ENCODE assay signal across 9 cellular contexts in the genomic region with DNA sequence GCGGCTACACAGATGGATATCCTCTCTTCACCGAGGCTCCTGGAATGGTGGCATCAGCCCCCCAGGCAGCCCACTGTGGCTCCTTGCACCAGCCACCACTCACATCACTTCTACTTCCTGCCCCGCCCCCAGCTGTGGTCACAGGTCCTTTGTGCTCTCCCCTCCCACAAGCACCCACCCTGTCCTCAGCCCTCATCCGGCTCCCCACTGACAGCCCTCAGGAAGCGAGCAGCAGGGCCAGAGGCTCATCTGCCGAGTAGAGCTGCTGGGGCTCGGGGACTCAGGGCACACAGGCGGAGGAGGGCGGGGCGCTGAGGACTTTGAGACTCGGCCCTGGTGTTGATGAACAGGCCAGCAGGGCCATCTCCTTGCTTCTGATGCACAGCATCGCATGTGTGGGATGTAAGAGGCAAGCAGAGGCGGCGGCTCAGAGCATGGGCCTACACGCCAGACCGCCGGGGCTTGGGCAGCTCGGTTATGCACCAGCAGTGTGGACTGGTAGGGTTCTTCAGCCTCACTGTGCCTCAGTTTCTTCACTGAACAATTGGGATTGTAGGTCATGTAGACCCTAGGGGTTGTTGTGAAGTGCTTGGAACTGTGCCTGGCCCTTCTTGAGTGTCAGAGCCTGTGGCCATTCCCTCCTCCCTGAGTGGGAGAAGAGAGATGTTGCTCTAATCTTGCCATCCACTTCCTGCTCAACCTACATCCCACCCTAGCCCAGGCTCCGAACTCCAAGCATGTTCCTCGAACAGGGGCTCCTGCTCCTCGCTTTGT. TPM values are rescaled to one million over a fixed set of nuclear protein-coding genes. Genes with fewer than 3 reads are reported as not detected.
DNase-seq lines count a peak whose midpoint lies in the region; ATAC-seq and TF ChIP-seq lines count a peak whose summit lies in the region.
"Had no signal": no experiment of that assay in that cellular context is flagged by ENCODE, and none has a peak within 500 bp of the region (broad histone marks: within the 10 kb centered on the region; RNA-seq: fewer than 3 reads in every experiment).

A gene (minus strand): TSS at position 77 of the 774 bp plus-strand sequence. CDS start 1,839 bp downstream, outside the sequence.

- no peaks in the 10 kb centered on the region for H3K79me2 ChIP-seq in GM23338 (replicated peaks; ENCODE audit: insufficient read depth)

- ATAC-seq in GM23338: peak; percentile 45
- peak; percentile 29 for ATAC-seq in esophagus mucosa
- ATAC-seq in GM21737 (IDR thresholded peaks at IDR 0.05; ENCODE audit: unreplicated experiment): no peak
- ATAC-seq in GM19035 (IDR thresholded peaks at IDR 0.05; ENCODE audit: unreplicated experiment): no peak

- no peaks in the 10 kb centered on the region for H3K36me3 Mint-ChIP-seq in GM23338 (ENCODE audit: low read depth)

- no peak for DNase-seq in GM23338 (ENCODE audit: low spot score)
- DNase-seq in activated CD8-positive, alpha-beta memory T cell treated with anti-CD3 and anti-CD28 coated beads for 24 hours: peak; percentile 90
- DNase-seq in stimulated activated CD4-positive, alpha-beta T cell treated with anti-CD3 and anti-CD28 coated beads, TNF-alpha, amount 100 ng/mL, for 24 hours (ENCODE audit: low read depth in 3 of 3): peak; percentile 26 to 68 (median 37)
- no peak for DNase-seq in 8988T
- no peak for DNase-seq in NCI-H345 treated with DMSO at 0.1 percent for 48 hours (lab: John Stamatoyannopoulos, UW; ENCODE audit: unreplicated experiment)
- DNase-seq: pancreas had no signal

- H3F3A ChIP-seq in GM23338 (replicated peaks; ENCODE audit: low read depth): no peaks in the 10 kb centered on the region

- no peak within 1 kb of the TSS for H3K27ac ChIP-seq in GM23338 (ENCODE audit: low read depth)
- H3K27ac ChIP-seq: pancreas had no signal

- H3K9me2 ChIP-seq in GM23338 (ENCODE audit: insufficient read depth): no peaks in the 10 kb centered on the region; the same call in 1 of the 2 replicates

- H4K20me1 ChIP-seq in GM23338 (replicated peaks; ENCODE audit: insufficient read depth): no peaks in the 10 kb centered on the region

- H3K4me3 Mint-ChIP-seq in GM23338: no peak within 1 kb of the TSS

- H3K4me1 Mint-ChIP-seq in GM23338: no peaks in the 10 kb centered on the region

- no peak within 1 kb of the TSS for H3K4me2 ChIP-seq in GM23338

- no peak within 1 kb of the TSS for H3K27ac Mint-ChIP-seq in GM23338

- no peaks in the 10 kb centered on the region for H3K4me1 ChIP-seq in GM23338 (ENCODE audit: insufficient read depth)
- H3K4me1 ChIP-seq: pancreas had no signal

- TF ChIP-seq CTCF in GM23338 (conservative IDR thresholded peaks at IDR 0.05; ENCODE audit: low read depth in 2 of 2): no peak

- H3K36me3 ChIP-seq in GM23338 (ENCODE audit: insufficient read depth): no peaks in the 10 kb centered on the region
- H3K36me3 ChIP-seq: pancreas had no signal

- H3K27me3 Mint-ChIP-seq in GM23338 (ENCODE audit: insufficient read depth, low read depth, poor library complexity): peaks cover 3% of the 10 kb centered on the region

- H3K4me3 ChIP-seq in GM23338: no peak within 1 kb of the TSS
- H3K4me3 ChIP-seq: pancreas had no signal

- no peak within 1 kb of the TSS for H2AFZ ChIP-seq in GM23338

- H3K27me3 ChIP-seq in GM23338 (ENCODE audit: insufficient read depth): no peaks in the 10 kb centered on the region
- H3K27me3 ChIP-seq: pancreas had no signal

- no peaks in the 10 kb centered on the region; the same call in 2 of the 3 replicates for H3K9me3 Mint-ChIP-seq in GM23338

TF ChIP-seq in GM23338, 12 proteins besides CTCF, POLR2A, EP300 and RAD21 (continues in another document):
- TF ChIP-seq POLR2AphosphoS5 (IDR thresholded peaks at IDR 0.05; ENCODE audit: low read depth): no peak
- TF ChIP-seq STAT1 (IDR thresholded peaks at IDR 0.05; ENCODE audit: unreplicated experiment): no peak
- TF ChIP-seq EZH2phosphoT487 (IDR thresholded peaks at IDR 0.05; ENCODE audit: unreplicated experiment): no peak
- no peak for TF ChIP-seq EZH2 (IDR thresholded peaks at IDR 0.05; ENCODE audit: low read depth, unreplicated experiment)
- no peak for TF ChIP-seq ZNF114 (CRISPR knock-in tag; IDR thresholded peaks at IDR 0.05)
- TF ChIP-seq, protein P1, sequence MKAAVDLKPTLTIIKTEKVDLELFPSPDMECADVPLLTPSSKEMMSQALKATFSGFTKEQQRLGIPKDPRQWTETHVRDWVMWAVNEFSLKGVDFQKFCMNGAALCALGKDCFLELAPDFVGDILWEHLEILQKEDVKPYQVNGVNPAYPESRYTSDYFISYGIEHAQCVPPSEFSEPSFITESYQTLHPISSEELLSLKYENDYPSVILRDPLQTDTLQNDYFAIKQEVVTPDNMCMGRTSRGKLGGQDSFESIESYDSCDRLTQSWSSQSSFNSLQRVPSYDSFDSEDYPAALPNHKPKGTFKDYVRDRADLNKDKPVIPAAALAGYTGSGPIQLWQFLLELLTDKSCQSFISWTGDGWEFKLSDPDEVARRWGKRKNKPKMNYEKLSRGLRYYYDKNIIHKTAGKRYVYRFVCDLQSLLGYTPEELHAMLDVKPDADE (IDR thresholded peaks at IDR 0.05): no peak
- TF ChIP-seq, protein P2, sequence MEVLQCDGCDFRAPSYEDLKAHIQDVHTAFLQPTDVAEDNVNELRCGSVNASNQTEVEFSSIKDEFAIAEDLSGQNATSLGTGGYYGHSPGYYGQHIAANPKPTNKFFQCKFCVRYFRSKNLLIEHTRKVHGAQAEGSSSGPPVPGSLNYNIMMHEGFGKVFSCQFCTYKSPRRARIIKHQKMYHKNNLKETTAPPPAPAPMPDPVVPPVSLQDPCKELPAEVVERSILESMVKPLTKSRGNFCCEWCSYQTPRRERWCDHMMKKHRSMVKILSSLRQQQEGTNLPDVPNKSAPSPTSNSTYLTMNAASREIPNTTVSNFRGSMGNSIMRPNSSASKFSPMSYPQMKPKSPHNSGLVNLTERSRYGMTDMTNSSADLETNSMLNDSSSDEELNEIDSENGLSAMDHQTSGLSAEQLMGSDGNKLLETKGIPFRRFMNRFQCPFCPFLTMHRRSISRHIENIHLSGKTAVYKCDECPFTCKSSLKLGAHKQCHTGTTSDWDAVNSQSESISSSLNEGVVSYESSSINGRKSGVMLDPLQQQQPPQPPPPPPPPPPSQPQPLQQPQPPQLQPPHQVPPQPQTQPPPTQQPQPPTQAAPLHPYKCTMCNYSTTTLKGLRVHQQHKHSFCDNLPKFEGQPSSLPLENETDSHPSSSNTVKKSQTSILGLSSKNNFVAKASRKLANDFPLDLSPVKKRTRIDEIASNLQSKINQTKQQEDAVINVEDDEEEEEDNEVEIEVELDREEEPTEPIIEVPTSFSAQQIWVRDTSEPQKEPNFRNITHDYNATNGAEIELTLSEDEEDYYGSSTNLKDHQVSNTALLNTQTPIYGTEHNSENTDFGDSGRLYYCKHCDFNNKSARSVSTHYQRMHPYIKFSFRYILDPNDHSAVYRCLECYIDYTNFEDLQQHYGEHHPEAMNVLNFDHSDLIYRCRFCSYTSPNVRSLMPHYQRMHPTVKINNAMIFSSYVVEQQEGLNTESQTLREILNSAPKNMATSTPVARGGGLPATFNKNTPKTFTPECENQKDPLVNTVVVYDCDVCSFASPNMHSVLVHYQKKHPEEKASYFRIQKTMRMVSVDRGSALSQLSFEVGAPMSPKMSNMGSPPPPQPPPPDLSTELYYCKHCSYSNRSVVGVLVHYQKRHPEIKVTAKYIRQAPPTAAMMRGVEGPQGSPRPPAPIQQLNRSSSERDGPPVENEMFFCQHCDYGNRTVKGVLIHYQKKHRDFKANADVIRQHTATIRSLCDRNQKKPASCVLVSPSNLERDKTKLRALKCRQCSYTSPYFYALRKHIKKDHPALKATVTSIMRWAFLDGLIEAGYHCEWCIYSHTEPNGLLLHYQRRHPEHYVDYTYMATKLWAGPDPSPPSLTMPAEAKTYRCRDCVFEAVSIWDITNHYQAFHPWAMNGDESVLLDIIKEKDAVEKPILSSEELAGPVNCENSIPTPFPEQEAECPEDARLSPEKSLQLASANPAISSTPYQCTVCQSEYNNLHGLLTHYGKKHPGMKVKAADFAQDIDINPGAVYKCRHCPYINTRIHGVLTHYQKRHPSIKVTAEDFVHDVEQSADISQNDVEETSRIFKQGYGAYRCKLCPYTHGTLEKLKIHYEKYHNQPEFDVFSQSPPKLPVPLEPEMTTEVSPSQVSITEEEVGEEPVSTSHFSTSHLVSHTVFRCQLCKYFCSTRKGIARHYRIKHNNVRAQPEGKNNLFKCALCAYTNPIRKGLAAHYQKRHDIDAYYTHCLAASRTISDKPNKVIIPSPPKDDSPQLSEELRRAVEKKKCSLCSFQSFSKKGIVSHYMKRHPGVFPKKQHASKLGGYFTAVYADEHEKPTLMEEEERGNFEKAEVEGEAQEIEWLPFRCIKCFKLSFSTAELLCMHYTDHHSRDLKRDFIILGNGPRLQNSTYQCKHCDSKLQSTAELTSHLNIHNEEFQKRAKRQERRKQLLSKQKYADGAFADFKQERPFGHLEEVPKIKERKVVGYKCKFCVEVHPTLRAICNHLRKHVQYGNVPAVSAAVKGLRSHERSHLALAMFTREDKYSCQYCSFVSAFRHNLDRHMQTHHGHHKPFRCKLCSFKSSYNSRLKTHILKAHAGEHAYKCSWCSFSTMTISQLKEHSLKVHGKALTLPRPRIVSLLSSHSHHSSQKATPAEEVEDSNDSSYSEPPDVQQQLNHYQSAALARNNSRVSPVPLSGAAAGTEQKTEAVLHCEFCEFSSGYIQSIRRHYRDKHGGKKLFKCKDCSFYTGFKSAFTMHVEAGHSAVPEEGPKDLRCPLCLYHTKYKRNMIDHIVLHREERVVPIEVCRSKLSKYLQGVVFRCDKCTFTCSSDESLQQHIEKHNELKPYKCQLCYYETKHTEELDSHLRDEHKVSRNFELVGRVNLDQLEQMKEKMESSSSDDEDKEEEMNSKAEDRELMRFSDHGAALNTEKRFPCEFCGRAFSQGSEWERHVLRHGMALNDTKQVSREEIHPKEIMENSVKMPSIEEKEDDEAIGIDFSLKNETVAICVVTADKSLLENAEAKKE (CRISPR knock-in tag; IDR thresholded peaks at IDR 0.05): no peak

RNA-seq across cellular contexts. Expression of the gene that starts here (rescaled TPM):
- total RNA-seq in GM23338 (2014; rRNA removed; shearing (Covaris generic)): not detected in 2 replicates
- 0.13 TPM in 1 of 2 replicates, not detected in the other for polyA plus RNA-seq in GM23338 (2016; fragmentation: Nextera tagmentation; extraction: Ambion mirVana)
- 0.28 TPM for total RNA-seq in esophagus mucosa

Comparison
In these comparisons a context has a peak if more than half of its experiments do, and no peak if none do; other contexts are left out.
1. Peak in ATAC-seq in GM23338; RNA of the gene not detected or under 1 TPM.
2. Peak in ATAC-seq in esophagus mucosa; RNA of the gene not detected or under 1 TPM.
3. DNase-seq: peak in activated CD8-positive, alpha-beta memory T cell treated with anti-CD3 and anti-CD28 coated beads for 24 hours (single experiment) and stimulated activated CD4-positive, alpha-beta T cell treated with anti-CD3 and anti-CD28 coated beads, TNF-alpha, amount 100 ng/mL, for 24 hours (3 of 3); none in GM23338 (single experiment), 8988T (single experiment) and NCI-H345 treated with DMSO at 0.1 percent for 48 hours (single experiment).